Comparison of ENCODE assay signal across 23 cellular contexts in genomic region chr4:99809326-99809725, GRCh38. TPM values are rescaled to one million over a fixed set of nuclear protein-coding genes. Genes with fewer than 3 reads are reported as not detected.
DNase-seq lines count a peak whose midpoint lies in the region; ATAC-seq, FAIRE-seq and TF ChIP-seq lines count a peak whose summit lies in the region.
"Had no signal": no experiment of that assay in that cellular context is flagged by ENCODE, and none has a peak within 500 bp of the region (broad histone marks: within the 10 kb centered on the region; RNA-seq: fewer than 3 reads in every experiment).

No MANE protein-coding gene starts in this region.

- no peak overlapping the region for H3K27ac ChIP-seq in left ventricle myocardium inferior (replicated peaks)
- H3K27ac ChIP-seq: A549, C4-2B, KMS-11, PC-9, SJCRH30 had no signal

- H3K27me3 ChIP-seq in left ventricle myocardium inferior (ENCODE audit: low read depth) = no peaks in the 10 kb centered on the region

- intact Hi-C loops in left ventricle myocardium inferior (cut with micrococcal nuclease) = loop anchor here (2.0 kb wide), 1 partner anchor 249 kb away; no protein-coding TSS in a partner anchor

- peak; percentile 57 for FAIRE-seq in GM12891 (lab: Jason Lieb, UNC)
- FAIRE-seq: A549, G401.6, H54 had no signal

- peaks cover 12% of the 10 kb centered on the region for H3K4me1 ChIP-seq in left ventricle myocardium inferior
- H3K4me1 ChIP-seq: A549 had no signal

- H3K4me3 ChIP-seq in AG10803 (ENCODE audit: low read length) = no peak overlapping the region
- H3K4me3 ChIP-seq in left ventricle myocardium inferior = no peak overlapping the region
- H3K4me3 ChIP-seq: A549, PC-9, SJCRH30 had no signal

- ATAC-seq in GM21423 (IDR thresholded peaks at IDR 0.05; ENCODE audit: unreplicated experiment) = no peak
- ATAC-seq: A549, T-helper 17 cell had no signal

- H3K36me3 ChIP-seq in left ventricle myocardium inferior = no peaks in the 10 kb centered on the region
- H3K36me3 ChIP-seq: SJCRH30 had no signal

- TF ChIP-seq POLR2A in GM12891 (IDR thresholded peaks at IDR 0.05; ENCODE audit: low read depth, low read length) = no peak

- H3K9me3 ChIP-seq in left ventricle myocardium inferior (replicated peaks) = no peaks in the 10 kb centered on the region
- H3K9me3 ChIP-seq: A549, SJCRH30 had no signal

- TF ChIP-seq CTCF in AG10803 (conservative IDR thresholded peaks at IDR 0.05; ENCODE audit: low read length) (no peak), left ventricle myocardium inferior (IDR thresholded peaks at IDR 0.05; ENCODE audit: borderline replicate concordance) (no peak)

- peak; percentile 2 for DNase-seq in AG10803 (ENCODE audit: low read depth)
- no peak for DNase-seq in GM12891 (ENCODE audit: insufficient read length, low spot score)
- peak; percentile 51 for DNase-seq in NCI-H524 treated with DMSO at 0.1 percent for 48 hours (lab: John Stamatoyannopoulos, UW)
- DNase-seq in germinal center (ENCODE audit: low spot score) = peak; percentile 36
- DNase-seq in AG08395 (ENCODE audit: low spot score) = no peak
- no peak for DNase-seq in left ventricle myocardium inferior
- no peak for DNase-seq in HUDEP-2 (lab: John Stamatoyannopoulos, UW; ENCODE audit: unreplicated experiment in 76 of 76)
- DNase-seq: DND-41, HFFc6, NCI-H1092, NCI-H1436 treated with DMSO at 0.1 percent for 48 hours, NCI-H2029 treated with DMSO at 0.1 percent for 48 hours, NCI-H446 treated with DMSO at 0.1 percent for 48 hours, NCI-H748 treated with DMSO at 0.1 percent for 48 hours, PC-9, SJCRH30, T-helper 17 cell had no signal

TF ChIP-seq in GM12891, 5 proteins besides CTCF, POLR2A, EP300 and RAD21:
- TF ChIP-seq TAF1 (IDR thresholded peaks at IDR 0.05; ENCODE audit: low read depth, low read length) = no peak
- TF ChIP-seq POLR2AphosphoS5 (IDR thresholded peaks at IDR 0.05; ENCODE audit: low read depth, low read length) = no peak
- TF ChIP-seq SPI1 (IDR thresholded peaks at IDR 0.05; ENCODE audit: low read depth, low read length) = no peak
- no peak for TF ChIP-seq POU2F2 (IDR thresholded peaks at IDR 0.05; ENCODE audit: low read depth, low read length)
- TF ChIP-seq PAX5 (IDR thresholded peaks at IDR 0.05; ENCODE audit: insufficient read depth, low read length, severe bottlenecking) = no peak

RNA-seq across cellular contexts. Expression of gene DAPP1, which starts 7.3 kb away (rescaled TPM):
- polyA plus RNA-seq in GM12891 (2012; ENCODE audit: low read depth, missing spikeins) = 29.4 TPM
- 0.74 TPM for total RNA-seq in left ventricle myocardium inferior
- total RNA-seq: HFFc6 had no signal

Comparison
In these comparisons a context has a peak if more than half of its experiments do, and no peak if none do; other contexts are left out.
1. DNase-seq: peak in AG10803 (single experiment), NCI-H524 treated with DMSO at 0.1 percent for 48 hours (single experiment) and germinal center (single experiment); none in GM12891 (single experiment), AG08395 (single experiment), left ventricle myocardium inferior (single experiment) and HUDEP-2 (0 of 76).